ENCODE assay signal across 1 cellular context in genomic region chr5:135829681-135830383, GRCh38.
TF ChIP-seq lines count a peak whose summit lies in the region.

No MANE protein-coding gene starts in this region.

TF ChIP-seq in GM23338, 12 proteins besides CTCF, POLR2A, EP300 and RAD21 (continued from another document):
- TF ChIP-seq, protein P1, sequence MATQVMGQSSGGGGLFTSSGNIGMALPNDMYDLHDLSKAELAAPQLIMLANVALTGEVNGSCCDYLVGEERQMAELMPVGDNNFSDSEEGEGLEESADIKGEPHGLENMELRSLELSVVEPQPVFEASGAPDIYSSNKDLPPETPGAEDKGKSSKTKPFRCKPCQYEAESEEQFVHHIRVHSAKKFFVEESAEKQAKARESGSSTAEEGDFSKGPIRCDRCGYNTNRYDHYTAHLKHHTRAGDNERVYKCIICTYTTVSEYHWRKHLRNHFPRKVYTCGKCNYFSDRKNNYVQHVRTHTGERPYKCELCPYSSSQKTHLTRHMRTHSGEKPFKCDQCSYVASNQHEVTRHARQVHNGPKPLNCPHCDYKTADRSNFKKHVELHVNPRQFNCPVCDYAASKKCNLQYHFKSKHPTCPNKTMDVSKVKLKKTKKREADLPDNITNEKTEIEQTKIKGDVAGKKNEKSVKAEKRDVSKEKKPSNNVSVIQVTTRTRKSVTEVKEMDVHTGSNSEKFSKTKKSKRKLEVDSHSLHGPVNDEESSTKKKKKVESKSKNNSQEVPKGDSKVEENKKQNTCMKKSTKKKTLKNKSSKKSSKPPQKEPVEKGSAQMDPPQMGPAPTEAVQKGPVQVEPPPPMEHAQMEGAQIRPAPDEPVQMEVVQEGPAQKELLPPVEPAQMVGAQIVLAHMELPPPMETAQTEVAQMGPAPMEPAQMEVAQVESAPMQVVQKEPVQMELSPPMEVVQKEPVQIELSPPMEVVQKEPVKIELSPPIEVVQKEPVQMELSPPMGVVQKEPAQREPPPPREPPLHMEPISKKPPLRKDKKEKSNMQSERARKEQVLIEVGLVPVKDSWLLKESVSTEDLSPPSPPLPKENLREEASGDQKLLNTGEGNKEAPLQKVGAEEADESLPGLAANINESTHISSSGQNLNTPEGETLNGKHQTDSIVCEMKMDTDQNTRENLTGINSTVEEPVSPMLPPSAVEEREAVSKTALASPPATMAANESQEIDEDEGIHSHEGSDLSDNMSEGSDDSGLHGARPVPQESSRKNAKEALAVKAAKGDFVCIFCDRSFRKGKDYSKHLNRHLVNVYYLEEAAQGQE (IDR thresholded peaks at IDR 0.05; ENCODE audit: unreplicated experiment), result no peak
